ENCODE assay signal across 11 cellular contexts in genomic region chrX:99348256-99348655, GRCh38.
"Had no signal": no experiment of that assay in that cellular context is flagged by ENCODE, and none has a peak within 500 bp of the region (broad histone marks: within the 10 kb centered on the region; RNA-seq: fewer than 3 reads in every experiment).

No MANE protein-coding gene starts in this region.

- H3K9me3 ChIP-seq: HAP-1 had no signal

- H3K9ac ChIP-seq: GM23248 had no signal

- H2AFZ ChIP-seq: GM23248, GM23338 had no signal

- H3K36me3 ChIP-seq: HAP-1 had no signal

- H3K4me1 ChIP-seq: HAP-1 had no signal

- H3K4me2 ChIP-seq: GM23338 had no signal

- H3K27ac Mint-ChIP-seq: GM23338, H9, HFFc6 had no signal

- ATAC-seq: GM23338, HCT116 had no signal

- H3K4me3 ChIP-seq: GM23248, GM23338, HAP-1 had no signal

- DNase-seq: GM23248, GOT3, H7, H9, HCEC 1CT, HFFc6 had no signal

- H3K4me3 Mint-ChIP-seq: GM23338, H9, HFFc6 had no signal

- H3K27ac ChIP-seq: GM23248 had no signal

- FAIRE-seq: H1, H54 had no signal

- H3K4me1 Mint-ChIP-seq: GM23338, H9 had no signal
